ENCODE assay signal across 1 cellular context in genomic region chrX:153662266-153662665, GRCh38.
TF ChIP-seq lines count a peak whose summit lies in the region.

No MANE protein-coding gene starts in this region.

TF ChIP-seq in HepG2, 621 proteins besides CTCF, POLR2A, EP300 and RAD21 (continues in another document):
- TF ChIP-seq TOPORS (CRISPR knock-in tag; IDR thresholded peaks at IDR 0.05) (no peak), ZNF207 (IDR thresholded peaks at IDR 0.05; ENCODE audit: borderline replicate concordance) (no peak), TMF1 (CRISPR knock-in tag; IDR thresholded peaks at IDR 0.05; ENCODE audit: low read depth) (no peak), ZNF121 (CRISPR knock-in tag; IDR thresholded peaks at IDR 0.05) (no peak), PLSCR1 (CRISPR knock-in tag; IDR thresholded peaks at IDR 0.05; ENCODE audit: borderline replicate concordance) (no peak), ZNF280B (CRISPR knock-in tag; IDR thresholded peaks at IDR 0.05; ENCODE audit: borderline replicate concordance) (no peak), TRIM24 (CRISPR knock-in tag; IDR thresholded peaks at IDR 0.05) (no peak), HNF1A (IDR thresholded peaks at IDR 0.05; ENCODE audit: low read depth) (no peak), HNF1A (CRISPR knock-in tag; IDR thresholded peaks at IDR 0.05; ENCODE audit: borderline replicate concordance) (no peak), XRCC5 (optimal IDR thresholded peaks at IDR 0.05; ENCODE audit: low read length) (peak; percentile 42), KLF9 (CRISPR knock-in tag; IDR thresholded peaks at IDR 0.05; ENCODE audit: low read depth) (no peak), ZFP62 (CRISPR knock-in tag; IDR thresholded peaks at IDR 0.05) (no peak), SP1 (IDR thresholded peaks at IDR 0.05) (no peak), SP1 (CRISPR knock-in tag; IDR thresholded peaks at IDR 0.05) (no peak), HNRNPUL1 (IDR thresholded peaks at IDR 0.05; ENCODE audit: low read depth, low read length) (no peak), HCFC1 (IDR thresholded peaks at IDR 0.05; ENCODE audit: low read depth, low read length) (no peak), ZNF44 (CRISPR knock-in tag; IDR thresholded peaks at IDR 0.05) (no peak), HDAC6 (IDR thresholded peaks at IDR 0.05; ENCODE audit: low read depth, low read length) (no peak), CC2D1A (CRISPR knock-in tag; IDR thresholded peaks at IDR 0.05) (no peak), ZNF329 (CRISPR knock-in tag; IDR thresholded peaks at IDR 0.05; ENCODE audit: low read depth) (no peak), ZNF124 (CRISPR knock-in tag; IDR thresholded peaks at IDR 0.05) (no peak), MEIS1 (CRISPR knock-in tag; IDR thresholded peaks at IDR 0.05; ENCODE audit: borderline replicate concordance) (no peak), KAT2B (IDR thresholded peaks at IDR 0.05; ENCODE audit: borderline replicate concordance, low read depth, low read length) (no peak), HNRNPH1 (optimal IDR thresholded peaks at IDR 0.05; ENCODE audit: low read depth, low read length) (no peak), ZNF33B (CRISPR knock-in tag; IDR thresholded peaks at IDR 0.05) (no peak), KDM4B (CRISPR knock-in tag; IDR thresholded peaks at IDR 0.05) (no peak), RXRA (CRISPR knock-in tag; IDR thresholded peaks at IDR 0.05) (no peak), UBTF (CRISPR knock-in tag; IDR thresholded peaks at IDR 0.05) (peak; percentile 47; the same call in 1 of the 2 replicates), CREB3 (CRISPR knock-in tag; IDR thresholded peaks at IDR 0.05) (no peak), ZNF776 (CRISPR knock-in tag; IDR thresholded peaks at IDR 0.05) (no peak), ARID3A (IDR thresholded peaks at IDR 0.05; ENCODE audit: low read depth, low read length) (no peak), GLI4 (CRISPR knock-in tag; IDR thresholded peaks at IDR 0.05; ENCODE audit: borderline replicate concordance) (no peak), THAP9 (CRISPR knock-in tag; IDR thresholded peaks at IDR 0.05; ENCODE audit: borderline replicate concordance) (no peak), GATAD1 (CRISPR knock-in tag; IDR thresholded peaks at IDR 0.05) (no peak), ZSCAN12 (CRISPR knock-in tag; IDR thresholded peaks at IDR 0.05) (no peak), GATA4 (IDR thresholded peaks at IDR 0.05; ENCODE audit: borderline replicate concordance, low read depth) (no peak), SAP130 (CRISPR knock-in tag; IDR thresholded peaks at IDR 0.05; ENCODE audit: low read depth) (0 out of 2 replicates have a peak, but pooled peaks have one; percentile 17), RARG (CRISPR knock-in tag; IDR thresholded peaks at IDR 0.05; ENCODE audit: low read depth) (no peak), SRSF4 (IDR thresholded peaks at IDR 0.05; ENCODE audit: low read depth, low read length, poor library complexity, severe bottlenecking) (no peak), HNF1B (CRISPR knock-in tag; IDR thresholded peaks at IDR 0.05) (0 out of 2 replicates have a peak, but pooled peaks have one; percentile 19), SAFB2 (CRISPR knock-in tag; IDR thresholded peaks at IDR 0.05; ENCODE audit: borderline replicate concordance, low read depth) (no peak), ARNT2 (CRISPR knock-in tag; IDR thresholded peaks at IDR 0.05; ENCODE audit: low read depth) (no peak), MXD1 (CRISPR knock-in tag; IDR thresholded peaks at IDR 0.05) (no peak), SNRNP70 (IDR thresholded peaks at IDR 0.05; ENCODE audit: low read depth, low read length) (no peak), ZNF597 (CRISPR knock-in tag; IDR thresholded peaks at IDR 0.05) (no peak), ZBTB2 (CRISPR knock-in tag; IDR thresholded peaks at IDR 0.05; ENCODE audit: low read depth) (no peak), NCOA2 (CRISPR knock-in tag; IDR thresholded peaks at IDR 0.05) (no peak), ZNF720 (CRISPR knock-in tag; IDR thresholded peaks at IDR 0.05) (no peak)
